Comparison of ENCODE assay signal across 22 cellular contexts in genomic region chr5:80703291-80703690, GRCh38.
"Had no signal": no experiment of that assay in that cellular context is flagged by ENCODE, and none has a peak within 500 bp of the region (broad histone marks: within the 10 kb centered on the region; RNA-seq: fewer than 3 reads in every experiment).

No MANE protein-coding gene starts in this region.

- H3K4me1 ChIP-seq: body of pancreas, sigmoid colon, suprapubic skin had no signal

- H3K9me3 Mint-ChIP-seq: activated CD4-positive, alpha-beta memory T cell treated with anti-CD3 and anti-CD28 coated beads, Interleukin-2, amount 10 ng/mL, durations not matched to agents 7 days and 5 days; activated CD4-positive, alpha-beta T cell treated with anti-CD3 and anti-CD28 coated beads, Interleukin-2, amount 10 ng/mL, durations not matched to agents 7 days and 5 days; activated T-cell treated with anti-CD3 and anti-CD28 coated beads, Interleukin-2, amount 50 U/mL, for 24 hours; memory B cell; stimulated activated naive B cell treated with anti-CD40 and anti-IgM and Interleukin-4, amounts not matched to agents 10 μg/mL and 1 μg/mL and 100 μg/mL, for 72 hours had no signal

- H3K27ac Mint-ChIP-seq: activated CD4-positive, alpha-beta memory T cell treated with anti-CD3 and anti-CD28 coated beads, Interleukin-2, amount 10 ng/mL, durations not matched to agents 7 days and 5 days; activated naive CD8-positive, alpha-beta T cell; activated T-cell treated with anti-CD3 and anti-CD28 coated beads, Interleukin-2, amount 50 U/mL, for 24 hours; memory B cell; progenitor cell of endocrine pancreas; stimulated activated naive B cell treated with anti-CD40 and anti-IgM and Interleukin-4, amounts not matched to agents 10 μg/mL and 1 μg/mL and 100 μg/mL, for 72 hours had no signal

- DNase-seq: activated CD4-positive, alpha-beta memory T cell treated with anti-CD3 and anti-CD28 coated beads, Interleukin-2, amount 10 ng/mL, durations not matched to agents 7 days and 5 days; activated CD4-positive, alpha-beta T cell treated with anti-CD3 and anti-CD28 coated beads, Interleukin-2, amount 10 ng/mL, durations not matched to agents 7 days and 5 days; activated CD8-positive, alpha-beta memory T cell treated with anti-CD3 and anti-CD28 coated beads, Interleukin-2, amount 50 U/mL, for 48 hours; activated naive CD4-positive, alpha-beta T cell; activated T-cell treated with anti-CD3 and anti-CD28 coated beads, Interleukin-2, amount 50 U/mL, for 24 hours; aorta; body of pancreas; cortex of kidney; heart left ventricle; hypothalamus; ovary; sigmoid colon; small intestine; stimulated activated CD4-positive, alpha-beta T cell treated with anti-CD3 and anti-CD28 coated beads, Interleukin-4, amount 100 ng/mL, for 24 hours; stimulated activated naive B cell treated with anti-CD40 and anti-IgM and Interleukin-4, amounts not matched to agents 10 μg/mL and 1 μg/mL and 100 μg/mL, for 72 hours; tibial artery had no signal

- H3K4me3 ChIP-seq: body of pancreas, heart left ventricle, ovary, sigmoid colon, suprapubic skin, tibial artery had no signal

- H3K4me3 Mint-ChIP-seq: activated CD4-positive, alpha-beta memory T cell treated with anti-CD3 and anti-CD28 coated beads, Interleukin-2, amount 10 ng/mL, durations not matched to agents 7 days and 5 days; activated CD4-positive, alpha-beta T cell treated with anti-CD3 and anti-CD28 coated beads, Interleukin-2, amount 10 ng/mL, durations not matched to agents 7 days and 5 days; activated naive CD8-positive, alpha-beta T cell; activated T-cell treated with anti-CD3 and anti-CD28 coated beads, Interleukin-2, amount 50 U/mL, for 24 hours; memory B cell; stimulated activated naive B cell treated with anti-CD40 and anti-IgM and Interleukin-4, amounts not matched to agents 10 μg/mL and 1 μg/mL and 100 μg/mL, for 72 hours had no signal

- ATAC-seq: activated CD4-positive, CD25-positive, alpha-beta regulatory T cell treated with anti-CD3 and anti-CD28 coated beads, Interleukin-2, amount 50 U/mL, for 24 hours; body of pancreas; heart left ventricle; stimulated activated naive B cell treated with anti-CD40 and anti-IgM and Interleukin-4, amounts not matched to agents 10 μg/mL and 1 μg/mL and 100 μg/mL, for 72 hours had no signal

- H3K9me3 ChIP-seq: body of pancreas, heart left ventricle, ovary, sigmoid colon, suprapubic skin, tibial artery had no signal

- H3K27me3 ChIP-seq: body of pancreas, heart left ventricle, ovary, sigmoid colon, suprapubic skin, tibial artery had no signal

- H3K27me3 Mint-ChIP-seq: activated CD4-positive, alpha-beta memory T cell treated with anti-CD3 and anti-CD28 coated beads, Interleukin-2, amount 10 ng/mL, durations not matched to agents 7 days and 5 days; activated CD4-positive, alpha-beta T cell treated with anti-CD3 and anti-CD28 coated beads, Interleukin-2, amount 10 ng/mL, durations not matched to agents 7 days and 5 days; activated naive CD8-positive, alpha-beta T cell; activated T-cell treated with anti-CD3 and anti-CD28 coated beads, Interleukin-2, amount 50 U/mL, for 24 hours; memory B cell; progenitor cell of endocrine pancreas; stimulated activated naive B cell treated with anti-CD40 and anti-IgM and Interleukin-4, amounts not matched to agents 10 μg/mL and 1 μg/mL and 100 μg/mL, for 72 hours had no signal

- H3K36me3 ChIP-seq: ovary, suprapubic skin had no signal

- H3K27ac ChIP-seq: body of pancreas, heart left ventricle, ovary, sigmoid colon, suprapubic skin, tibial artery, VCaP had no signal
